ENCODE assay signal across 8 cellular contexts in the genomic region with DNA sequence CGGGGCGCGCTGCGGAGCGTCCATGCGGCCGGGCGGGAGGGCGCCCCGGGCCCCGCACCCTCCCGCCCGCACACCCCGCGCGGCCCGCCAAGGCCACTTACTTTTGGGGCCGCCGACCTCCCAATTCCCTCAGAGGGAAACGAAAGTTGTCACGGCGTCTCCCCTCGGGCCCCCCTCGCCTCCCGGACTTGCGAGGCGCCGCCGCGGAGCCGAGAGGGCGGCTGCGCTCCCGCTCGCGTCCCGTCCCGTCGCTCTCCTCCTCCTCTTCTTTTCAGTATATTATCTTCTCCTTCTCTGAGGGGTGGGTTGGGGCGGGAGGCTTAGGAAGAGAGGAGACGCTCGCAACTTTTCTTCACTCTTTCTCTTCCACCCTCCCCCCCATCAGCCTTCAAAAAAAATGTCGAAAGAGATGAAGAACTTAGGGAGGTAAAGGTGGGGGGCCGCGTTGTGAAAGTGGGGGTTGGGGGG. TPM values are rescaled to one million over a fixed set of nuclear protein-coding genes. Genes with fewer than 3 reads are reported as not detected.
A peak's percentile ranks its signal among the peaks of the same experiment; 100 is the strongest.
DNase-seq lines count a peak whose midpoint lies in the region; ATAC-seq and TF ChIP-seq lines count a peak whose summit lies in the region.

No MANE protein-coding gene starts in this region.

- no peaks in the 10 kb centered on the region for H4K20me1 ChIP-seq in OCI-LY1 (ENCODE audit: insufficient read depth, low read length)

- ATAC-seq in GM18907 (IDR thresholded peaks at IDR 0.05; ENCODE audit: unreplicated experiment), result no peak

- H3K9ac ChIP-seq in OCI-LY1 (ENCODE audit: low read length), result peak overlapping the region; percentile 79

- TF ChIP-seq CTCF in OCI-LY1 (IDR thresholded peaks at IDR 0.05; ENCODE audit: low read length) (no peak), osteocyte (IDR thresholded peaks at IDR 0.05) (no peak)

- no peaks in the 10 kb centered on the region for H3K9me2 ChIP-seq in OCI-LY1 (ENCODE audit: low read depth, low read length)

- peaks cover 19% of the 10 kb centered on the region for H3K4me1 Mint-ChIP-seq in osteocyte (ENCODE audit: unreplicated experiment)

- DNase-seq in NCI-H2107 treated with DMSO at 0.1 percent for 48 hours (lab: John Stamatoyannopoulos, UW; ENCODE audit: unreplicated experiment) (peak; percentile 71), NCI-H2107 (lab: John Stamatoyannopoulos, UW) (no peak), germinal center (ENCODE audit: low spot score) (peak; percentile 42), osteocyte (ENCODE audit: extremely low spot score, unreplicated experiment) (no peak), NOMO-1 treated with dmso at 0.1 percent for 144 hours (lab: John Stamatoyannopoulos, UW; ENCODE audit: unreplicated experiment) (no peak)
- DNase-seq in activated gamma-delta T cell treated with anti-CD3 and anti-CD28 coated beads, Interleukin-2, amount 50 U/mL, for 16 hours (ENCODE audit: low read depth), result peak; percentile 9

- peak overlapping the region; percentile 62 for H3K27ac ChIP-seq in OCI-LY1 (ENCODE audit: low read depth, low read length, poor library complexity, severe bottlenecking)

- H3K4me1 ChIP-seq in OCI-LY1 (ENCODE audit: insufficient read depth, low read length, severe bottlenecking), result peaks cover 37% of the 10 kb centered on the region

- H3K27me3 ChIP-seq in OCI-LY1 (ENCODE audit: insufficient read depth, low read length), result no peaks in the 10 kb centered on the region

- H3K4me3 Mint-ChIP-seq in osteocyte (ENCODE audit: unreplicated experiment), result peak overlapping the region; percentile 79

- no peaks in the 10 kb centered on the region for H3K36me3 Mint-ChIP-seq in osteocyte (ENCODE audit: unreplicated experiment)

- H3K4me3 ChIP-seq in OCI-LY1 (ENCODE audit: low read depth, low read length, poor library complexity, severe bottlenecking), result peak overlapping the region; percentile 67

- H3F3A ChIP-seq in OCI-LY1 (ENCODE audit: insufficient read depth, low read length), result peaks cover 16% of the 10 kb centered on the region

- H3K27me3 Mint-ChIP-seq in osteocyte (ENCODE audit: unreplicated experiment), result no peaks in the 10 kb centered on the region

- H3K79me2 ChIP-seq in OCI-LY1 (ENCODE audit: insufficient read depth, low read length), result peaks cover 9% of the 10 kb centered on the region; the same call in 1 of the 2 replicates

- H3K36me3 ChIP-seq in OCI-LY1 (ENCODE audit: insufficient read depth, low read length), result no peaks in the 10 kb centered on the region

- H2AFZ ChIP-seq in OCI-LY1 (ENCODE audit: low read length), result no peak overlapping the region

- peak overlapping the region; percentile 88 for H3K4me2 ChIP-seq in OCI-LY1 (ENCODE audit: low read length)

- no peaks in the 10 kb centered on the region for H3K9me3 ChIP-seq in OCI-LY1 (ENCODE audit: low read length)

- peak overlapping the region; percentile 90 for H3K27ac Mint-ChIP-seq in osteocyte (ENCODE audit: unreplicated experiment)

- no peaks in the 10 kb centered on the region for H3K9me3 Mint-ChIP-seq in osteocyte (ENCODE audit: unreplicated experiment)

RNA-seq across cellular contexts. Expression of a gene that starts 0.6 kb away (rescaled TPM):
- 9.6 and 10.3 TPM in 2 replicates for total RNA-seq in osteocyte

RNA-seq across cellular contexts. Expression of a gene that starts 49.6 kb away (rescaled TPM):
- 15.1 and 16.3 TPM in 2 replicates for total RNA-seq in osteocyte

Comparison
In these comparisons a context has a peak if more than half of its experiments do, and no peak if none do; other contexts are left out.
1. DNase-seq: peak in NCI-H2107 treated with DMSO at 0.1 percent for 48 hours (single experiment), activated gamma-delta T cell treated with anti-CD3 and anti-CD28 coated beads, Interleukin-2, amount 50 U/mL, for 16 hours (single experiment) and germinal center (single experiment); none in NCI-H2107 (single experiment), osteocyte (single experiment) and NOMO-1 treated with dmso at 0.1 percent for 144 hours (single experiment).